Comparison of ENCODE assay signal across 9 cellular contexts in the genomic region with DNA sequence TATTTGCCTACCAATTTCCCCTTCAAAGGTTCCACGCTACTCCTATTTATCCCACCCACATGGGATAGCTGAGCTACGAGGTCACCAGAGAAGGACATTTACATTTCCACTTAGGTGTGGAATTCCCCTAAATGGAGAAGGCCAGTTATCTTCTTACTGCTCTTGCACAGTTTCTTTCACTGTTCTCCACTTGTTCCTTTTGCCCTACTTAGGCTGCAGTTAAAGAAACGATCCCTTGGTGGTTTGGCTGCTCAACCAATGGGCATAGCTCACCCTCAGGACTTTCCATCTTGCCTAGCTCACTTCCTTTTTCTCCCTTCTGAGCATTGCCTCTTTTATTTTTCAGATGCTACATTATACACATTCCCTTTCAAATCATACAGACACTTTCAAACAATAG. TPM values are rescaled to one million over a fixed set of nuclear protein-coding genes. Genes with fewer than 3 reads are reported as not detected.
DNase-seq lines count a peak whose midpoint lies in the region; ATAC-seq, FAIRE-seq and TF ChIP-seq lines count a peak whose summit lies in the region.
"Had no signal": no experiment of that assay in that cellular context is flagged by ENCODE, and none has a peak within 500 bp of the region (broad histone marks: within the 10 kb centered on the region; RNA-seq: fewer than 3 reads in every experiment).

No MANE protein-coding gene starts in this region.

- H3K27me3 Mint-ChIP-seq in activated B cell treated with CpG ODN at 0.5 μM for 24 hours = no peaks in the 10 kb centered on the region

- H3K36me3 Mint-ChIP-seq in activated B cell treated with CpG ODN at 0.5 μM for 24 hours (ENCODE audit: low read depth) = no peaks in the 10 kb centered on the region

- POLR2A ChIA-PET in activated B cell treated with CpG ODN at 0.5 μM for 24 hours (lab: Charles Lee) = interaction anchor here (0.6 to 6.3 kb wide), 8 partner anchors 12 to 49 kb away, joined by 3 to 147 read pairs (median 4); a partner anchor contains a TSS

- DNase-seq in activated B cell treated with CpG ODN at 0.5 μM for 24 hours (no peak), frontal cortex (ENCODE audit: low spot score in 2 of 2) (no peak), small intestine (no peak), coronary artery (ENCODE audit: low spot score) (no peak)
- no peak for DNase-seq in activated effector memory CD4-positive, alpha-beta T cell treated with Interleukin-2 at 50 U/mL for 16 hours
- DNase-seq: DMS79 had no signal

- H3K27me3 ChIP-seq in ACC112 (ENCODE audit: insufficient read depth, low read length) = no peaks in the 10 kb centered on the region
- H3K27me3 ChIP-seq in small intestine (ENCODE audit: control insufficient read depth in 2 of 2, insufficient read depth in 2 of 2, low read length in 2 of 2) = no peaks in the 10 kb centered on the region

- no peak for TF ChIP-seq CTCF in activated B cell treated with CpG ODN at 0.5 μM for 24 hours (IDR thresholded peaks at IDR 0.05)
- no peak for TF ChIP-seq CTCF in coronary artery (IDR thresholded peaks at IDR 0.05)

- ATAC-seq in GM19372 (IDR thresholded peaks at IDR 0.05; ENCODE audit: low read depth, unreplicated experiment) (peak; percentile 82), HG03135 (IDR thresholded peaks at IDR 0.05; ENCODE audit: unreplicated experiment) (peak; percentile 70), activated B cell treated with CpG ODN at 0.5 μM for 24 hours (ENCODE audit: low read depth) (peak; percentile 87)

- WGBS in small intestine, 3 donors = 46 to 59% (median 48%) methylated on average over 3 of the region's 3 CpGs

- no peaks in the 10 kb centered on the region for H3K36me3 ChIP-seq in ACC112 (ENCODE audit: insufficient read depth, low read length)
- H3K36me3 ChIP-seq in small intestine (ENCODE audit: control insufficient read depth in 2 of 2, insufficient read depth in 2 of 2, low read length in 2 of 2) = no peaks in the 10 kb centered on the region

- H3K79me2 ChIP-seq in ACC112 (ENCODE audit: control insufficient read depth, insufficient read depth, low read length, unreplicated experiment) = no peaks in the 10 kb centered on the region

- peak overlapping the region; percentile 77 for H3K27ac Mint-ChIP-seq in activated B cell treated with CpG ODN at 0.5 μM for 24 hours

- H3K4me3 ChIP-seq in ACC112 (ENCODE audit: low read depth, low read length) (no peak overlapping the region), small intestine (ENCODE audit: low read depth in 1 of 2, low read length in 2 of 2) (no peak overlapping the region), coronary artery (no peak overlapping the region)

- H3K9me3 ChIP-seq in small intestine (ENCODE audit: control insufficient read depth, low read depth) = no peaks in the 10 kb centered on the region

- peak overlapping the region; percentile 81 for H2AFZ ChIP-seq in ACC112 (ENCODE audit: low read length, unreplicated experiment)

- H3K4me1 ChIP-seq in ACC112 (ENCODE audit: control insufficient read depth, insufficient read depth, low read length, unreplicated experiment) (peaks cover 23% of the 10 kb centered on the region), small intestine (ENCODE audit: control insufficient read depth in 2 of 2, insufficient read depth in 1 of 2, low read depth in 1 of 2, low read length in 1 of 2) (no peaks in the 10 kb centered on the region)

- no peaks in the 10 kb centered on the region for H3K9me3 Mint-ChIP-seq in activated B cell treated with CpG ODN at 0.5 μM for 24 hours

- peaks cover 22% of the 10 kb centered on the region for H3K4me1 Mint-ChIP-seq in activated B cell treated with CpG ODN at 0.5 μM for 24 hours

- H3K4me3 Mint-ChIP-seq in activated B cell treated with CpG ODN at 0.5 μM for 24 hours = peak overlapping the region; percentile 32

- intact Hi-C loops in activated B cell treated with CpG ODN at 0.5 μM for 24 hours (cut with micrococcal nuclease) = loop anchor here (1.0 kb wide), 1 partner anchor 9 kb away; no protein-coding TSS in a partner anchor

- CTCF ChIA-PET in activated B cell treated with CpG ODN at 0.5 μM for 24 hours (lab: Charles Lee) = interaction anchor here (1.5 kb wide), 1 partner anchor 22 kb away, joined by 4 read pairs; no protein-coding TSS in a partner anchor

- FAIRE-seq in frontal cortex (lab: Jason Lieb, UNC) (no peak), small intestine (lab: Jason Lieb, UNC) (no peak)

- H3K27ac ChIP-seq in ACC112 (ENCODE audit: low read depth, low read length) (peak overlapping the region; percentile 58), small intestine (ENCODE audit: low read depth in 1 of 2, low read length in 1 of 2) (no peak overlapping the region), coronary artery (no peak overlapping the region)

RNA-seq across cellular contexts. Expression of a gene that starts 11.2 kb away (rescaled TPM):
- total RNA-seq in activated B cell treated with CpG ODN at 0.5 μM for 24 hours = 69.6 and 86.0 TPM in 2 replicates
- 3.3 TPM for total RNA-seq in frontal cortex
- 10 to 100 TPM; 14.4 to 44.7 (median 33.0) TPM for polyA plus RNA-seq in small intestine

Comparison
In these comparisons a context has a peak if more than half of its experiments do, and no peak if none do; other contexts are left out.
1. RNA of a gene that starts 11.2 kb away (total RNA-seq): 69.6 to 86.0 TPM in activated B cell treated with CpG ODN at 0.5 μM for 24 hours; 3.3 TPM in frontal cortex (single experiment); every median in the first group is over 10 times any median in the second.
2. Peak in every context shown above with its lines, with median percentiles within 50 percentile points of each other: ATAC-seq.